In genomic region chr1:154935749-154936415, GRCh38 we compare ENCODE assay signal across 8 cellular contexts. TPM values are rescaled to one million over a fixed set of nuclear protein-coding genes. Genes with fewer than 3 reads are reported as not detected.
DNase-seq lines count a peak whose midpoint lies in the region; ATAC-seq and TF ChIP-seq lines count a peak whose summit lies in the region.

No MANE protein-coding gene starts in this region.

- no peak for TF ChIP-seq POLR2A in NB4 (IDR thresholded peaks at IDR 0.05; ENCODE audit: extremely low read depth, insufficient read length)

- H3K4me3 Mint-ChIP-seq in CD4-positive, CD25-positive, alpha-beta regulatory T cell, result peak overlapping the region; percentile 85 to 98 (median 93)
- H3K4me3 Mint-ChIP-seq in nephron progenitor cell, result peak overlapping the region; percentile 84

- no peak for ATAC-seq in CD4-positive, CD25-positive, alpha-beta regulatory T cell (ENCODE audit: low read depth in 2 of 2)
- ATAC-seq in HG03378 (IDR thresholded peaks at IDR 0.05; ENCODE audit: unreplicated experiment), result no peak

- peaks cover 9% of the 10 kb centered on the region for H3K36me3 ChIP-seq in CD4-positive, CD25-positive, alpha-beta regulatory T cell (ENCODE audit: control insufficient read depth, insufficient read depth, low read length)

- peaks cover 2% of the 10 kb centered on the region for H3K36me3 Mint-ChIP-seq in CD4-positive, CD25-positive, alpha-beta regulatory T cell
- no peaks in the 10 kb centered on the region for H3K36me3 Mint-ChIP-seq in nephron progenitor cell (ENCODE audit: low read depth)

- H3K4me1 ChIP-seq in CD4-positive, CD25-positive, alpha-beta regulatory T cell (ENCODE audit: control insufficient read depth, insufficient read depth, low read length, poor library complexity, severe bottlenecking), result peaks cover 40% of the 10 kb centered on the region

- H3K27me3 ChIP-seq in CD4-positive, CD25-positive, alpha-beta regulatory T cell (ENCODE audit: control insufficient read depth, insufficient read depth, low read length), result no peaks in the 10 kb centered on the region
- H3K27me3 ChIP-seq in dorsolateral prefrontal cortex, result no peaks in the 10 kb centered on the region

- H3K27me3 Mint-ChIP-seq in CD4-positive, CD25-positive, alpha-beta regulatory T cell, result no peaks in the 10 kb centered on the region
- H3K27me3 Mint-ChIP-seq in nephron progenitor cell (ENCODE audit: low read depth, poor library complexity), result peaks cover 8% of the 10 kb centered on the region

- intact Hi-C loops in dorsolateral prefrontal cortex (cut with DNase I), result loop anchor here (2.0 to 5.0 kb wide), 5 partner anchors 19 to 377 kb away; partner anchors contain the start of genes UBE2Q1 (in 2 of the 2) and KCNN3 (in 1 of the 2)

- no peak for DNase-seq in CD4-positive, CD25-positive, alpha-beta regulatory T cell
- no peak for DNase-seq in NB4 (ENCODE audit: low read depth)
- DNase-seq in dorsolateral prefrontal cortex, result no peak
- no peak for DNase-seq in nephron progenitor cell
- DNase-seq in UCSD-AML1 (lab: John Stamatoyannopoulos, UW; ENCODE audit: unreplicated experiment), result no peak
- DNase-seq in SKM-1 treated with dmso at 0.1 percent for 144 hours (lab: John Stamatoyannopoulos, UW; ENCODE audit: unreplicated experiment), result no peak
- no peak for DNase-seq in activated gamma-delta T cell (lab: John Stamatoyannopoulos, UW)

- TF ChIP-seq CTCF in NB4 (IDR thresholded peaks at IDR 0.05; ENCODE audit: low read depth, low read length), result no peak
- no peak for TF ChIP-seq CTCF in dorsolateral prefrontal cortex (IDR thresholded peaks at IDR 0.05 in 54 of 56, conservative IDR thresholded peaks at IDR 0.05 in 2 of 56; ENCODE audit: low read depth in 1 of 56, partially characterized antibody in 56 of 56)
- no peak for TF ChIP-seq CTCF in nephron progenitor cell (IDR thresholded peaks at IDR 0.05)

- peaks cover 8 to 68% (median 31%) of the 10 kb centered on the region in 4 donors for H3K4me1 Mint-ChIP-seq in CD4-positive, CD25-positive, alpha-beta regulatory T cell
- H3K4me1 Mint-ChIP-seq in nephron progenitor cell, result peaks cover 40% of the 10 kb centered on the region

- H3K9me3 Mint-ChIP-seq in CD4-positive, CD25-positive, alpha-beta regulatory T cell, result no peaks in the 10 kb centered on the region
- H3K9me3 Mint-ChIP-seq in nephron progenitor cell, result no peaks in the 10 kb centered on the region

- H3K27ac ChIP-seq in CD4-positive, CD25-positive, alpha-beta regulatory T cell (ENCODE audit: insufficient read depth, low read length, poor library complexity, severe bottlenecking), result peak overlapping the region; percentile 99
- peak overlapping the region; percentile 74 to 100 (median 99) for H3K27ac ChIP-seq in dorsolateral prefrontal cortex

- peak overlapping the region; percentile 99 to 100 (median 99) for H3K27ac Mint-ChIP-seq in CD4-positive, CD25-positive, alpha-beta regulatory T cell
- peak overlapping the region; percentile 100 for H3K27ac Mint-ChIP-seq in nephron progenitor cell

- H3K9me3 ChIP-seq in CD4-positive, CD25-positive, alpha-beta regulatory T cell (ENCODE audit: control insufficient read depth in 2 of 2, low read length in 2 of 2), result no peaks in the 10 kb centered on the region

- H3K4me3 ChIP-seq in CD4-positive, CD25-positive, alpha-beta regulatory T cell (ENCODE audit: low read depth, low read length), result peak overlapping the region; percentile 94
- peak overlapping the region; percentile 78 for H3K4me3 ChIP-seq in NB4 (ENCODE audit: low read depth, low read length)
- H3K4me3 ChIP-seq in dorsolateral prefrontal cortex, result peak overlapping the region; percentile 57 to 100 (median 83)

RNA-seq across cellular contexts. Expression of gene PMVK, which starts 0.6 kb away (rescaled TPM):
- 19.1 TPM for total RNA-seq in CD4-positive, CD25-positive, alpha-beta regulatory T cell
- 10 to 100 TPM; 49.3 to 76.9 (median 65.5) TPM for polyA plus RNA-seq in CD4-positive, CD25-positive, alpha-beta regulatory T cell
- 10 to 100 TPM; 28.0 to 64.2 (median 44.6) TPM for total RNA-seq in dorsolateral prefrontal cortex

RNA-seq across cellular contexts. Expression of gene PBXIP1, which starts 20.0 kb away (rescaled TPM):
- total RNA-seq in CD4-positive, CD25-positive, alpha-beta regulatory T cell, result 774 TPM
- polyA plus RNA-seq in CD4-positive, CD25-positive, alpha-beta regulatory T cell, result 100 to 1,000 TPM; 349 to 464 (median 399) TPM
- total RNA-seq in dorsolateral prefrontal cortex, result 100 to 1,000 TPM in 54 of 120 experiments, 10 to 100 TPM in 66; 40.2 to 244 (median 96.9) TPM

RNA-seq across cellular contexts. Expression of gene PYGO2, which starts 25.7 kb away (rescaled TPM):
- total RNA-seq in CD4-positive, CD25-positive, alpha-beta regulatory T cell, result 41.9 TPM
- 10 to 100 TPM; 30.2 to 47.3 (median 46.9) TPM for polyA plus RNA-seq in CD4-positive, CD25-positive, alpha-beta regulatory T cell
- 10 to 100 TPM; 26.9 to 46.0 (median 33.8) TPM for total RNA-seq in dorsolateral prefrontal cortex

RNA-seq across cellular contexts. Expression of gene SHC1, which starts 34.7 kb away (rescaled TPM):
- total RNA-seq in CD4-positive, CD25-positive, alpha-beta regulatory T cell, result 71.3 TPM
- polyA plus RNA-seq in CD4-positive, CD25-positive, alpha-beta regulatory T cell, result 10 to 100 TPM; 27.0 to 40.3 (median 30.3) TPM
- total RNA-seq in dorsolateral prefrontal cortex, result 10 to 100 TPM; 19.6 to 84.4 (median 32.6) TPM

RNA-seq across cellular contexts. Expression of gene CKS1B, which starts 38.6 kb away (rescaled TPM):
- 8.5 TPM for total RNA-seq in CD4-positive, CD25-positive, alpha-beta regulatory T cell
- polyA plus RNA-seq in CD4-positive, CD25-positive, alpha-beta regulatory T cell, result 10 to 100 TPM; 51.3 to 60.0 (median 56.4) TPM
- 10 to 100 TPM in 89 of 120 experiments, 1 to 10 TPM in 31; 4.1 to 21.6 (median 11.6) TPM for total RNA-seq in dorsolateral prefrontal cortex
